Comparison of ENCODE assay signal across 8 cellular contexts in the genomic region with DNA sequence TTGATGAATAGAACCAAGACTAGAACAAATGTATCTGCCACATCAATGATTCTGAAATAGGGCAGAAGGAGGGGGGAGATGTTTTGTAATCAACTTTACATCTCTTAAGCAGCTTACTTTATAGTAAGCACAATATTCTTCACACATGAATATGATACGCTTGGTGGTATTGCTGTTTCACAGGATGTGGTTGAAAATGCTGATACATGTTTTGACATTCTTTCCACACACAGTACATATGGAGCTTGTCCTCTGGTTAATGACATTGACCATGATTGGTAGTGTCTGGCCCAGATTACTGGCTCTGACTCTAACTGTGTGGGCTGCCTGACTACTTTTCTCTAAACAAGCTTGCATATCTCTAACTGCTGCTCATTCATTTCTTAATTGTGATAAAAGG.
DNase-seq lines count a peak whose midpoint lies in the region; ATAC-seq and TF ChIP-seq lines count a peak whose summit lies in the region.

No MANE protein-coding gene starts in this region.

- H3K36me3 ChIP-seq in neural progenitor cell = no peaks in the 10 kb centered on the region

- peaks cover 60% of the 10 kb centered on the region for H3K4me1 Mint-ChIP-seq in activated T-cell treated with anti-CD3 and anti-CD28 coated beads, Interleukin-2, amount 50 U/mL, for 72 hours (ENCODE audit: low read depth)
- H3K4me1 Mint-ChIP-seq in neural progenitor cell = peaks cover 13% of the 10 kb centered on the region

- peaks cover 17% of the 10 kb centered on the region for H3K79me2 ChIP-seq in neural progenitor cell (ENCODE audit: low read depth)

- peaks cover 12 to 14% of the 10 kb centered on the region in 2 donors for H3K36me3 Mint-ChIP-seq in activated T-cell treated with anti-CD3 and anti-CD28 coated beads, Interleukin-2, amount 50 U/mL, for 72 hours (ENCODE audit: insufficient read depth in 2 of 2)
- peaks cover 11% of the 10 kb centered on the region for H3K36me3 Mint-ChIP-seq in neural progenitor cell

- H2AFZ ChIP-seq in neural progenitor cell (replicated peaks) = no peak overlapping the region

- peak; percentile 53 for DNase-seq in NK-92 treated with Interleukin-12 subunit alpha and Interleukin-12 subunit beta, amount 100 ng/mL, for 24 hours (lab: John Stamatoyannopoulos, UW)
- DNase-seq in NK-92 (lab: John Stamatoyannopoulos, UW; ENCODE audit: unreplicated experiment) = no peak
- DNase-seq in activated T-cell treated with anti-CD3 and anti-CD28 coated beads, Interleukin-2, amount 50 U/mL, for 72 hours = peak; percentile 41 to 47
- DNase-seq in left kidney (ENCODE audit: low read depth, low spot score) = peak; percentile 44
- no peak for DNase-seq in retina
- DNase-seq in NCI-H446 treated with DMSO at 0.1 percent for 48 hours (lab: John Stamatoyannopoulos, UW) = no peak
- DNase-seq in neural progenitor cell (ENCODE audit: low spot score) = no peak

- H3K4me1 ChIP-seq in neural progenitor cell = peaks cover 14% of the 10 kb centered on the region

- H3F3A ChIP-seq in neural progenitor cell (ENCODE audit: low read depth) = no peaks in the 10 kb centered on the region

- no peak overlapping the region for H3K27ac ChIP-seq in neural progenitor cell

- peak; percentile 81 for ATAC-seq in HG02943 (IDR thresholded peaks at IDR 0.05; ENCODE audit: low read depth, unreplicated experiment)
- peak; percentile 94 to 95 for ATAC-seq in activated T-cell treated with anti-CD3 and anti-CD28 coated beads, Interleukin-2, amount 50 U/mL, for 72 hours (replicated peaks in 1 of 2)

- H4K20me1 ChIP-seq in neural progenitor cell (ENCODE audit: low read depth) = peaks cover 4% of the 10 kb centered on the region

- no peaks in the 10 kb centered on the region for H3K27me3 ChIP-seq in neural progenitor cell

- peak overlapping the region; percentile 64 to 73 for H3K4me3 Mint-ChIP-seq in activated T-cell treated with anti-CD3 and anti-CD28 coated beads, Interleukin-2, amount 50 U/mL, for 72 hours
- no peak overlapping the region for H3K4me3 Mint-ChIP-seq in neural progenitor cell

- H3K27ac Mint-ChIP-seq in activated T-cell treated with anti-CD3 and anti-CD28 coated beads, Interleukin-2, amount 50 U/mL, for 72 hours = peak overlapping the region; percentile 47
- no peak overlapping the region for H3K27ac Mint-ChIP-seq in neural progenitor cell

- no peak overlapping the region for H3K4me2 ChIP-seq in neural progenitor cell

- no peaks in the 10 kb centered on the region for H3K27me3 Mint-ChIP-seq in activated T-cell treated with anti-CD3 and anti-CD28 coated beads, Interleukin-2, amount 50 U/mL, for 72 hours (ENCODE audit: low read depth)
- no peaks in the 10 kb centered on the region for H3K27me3 Mint-ChIP-seq in neural progenitor cell (ENCODE audit: insufficient read depth, low read depth)

- H3K9ac ChIP-seq in neural progenitor cell = no peak overlapping the region

- no peaks in the 10 kb centered on the region for H3K9me3 ChIP-seq in neural progenitor cell (ENCODE audit: low read depth)

- no peak for TF ChIP-seq CTCF in neural progenitor cell (IDR thresholded peaks at IDR 0.05)

- H3K9me3 Mint-ChIP-seq in activated T-cell treated with anti-CD3 and anti-CD28 coated beads, Interleukin-2, amount 50 U/mL, for 72 hours = no peaks in the 10 kb centered on the region
- H3K9me3 Mint-ChIP-seq in neural progenitor cell = no peaks in the 10 kb centered on the region

- H3K4me3 ChIP-seq in neural progenitor cell = no peak overlapping the region

Comparison
In these comparisons a context has a peak if more than half of its experiments do, and no peak if none do; other contexts are left out.
1. DNase-seq: peak in NK-92 treated with Interleukin-12 subunit alpha and Interleukin-12 subunit beta, amount 100 ng/mL, for 24 hours (single experiment), activated T-cell treated with anti-CD3 and anti-CD28 coated beads, Interleukin-2, amount 50 U/mL, for 72 hours (2 of 2) and left kidney (single experiment); none in NK-92 (single experiment), retina (single experiment), NCI-H446 treated with DMSO at 0.1 percent for 48 hours (single experiment) and neural progenitor cell (single experiment).